2 cellular contexts compared by ENCODE assay signal in the genomic region with DNA sequence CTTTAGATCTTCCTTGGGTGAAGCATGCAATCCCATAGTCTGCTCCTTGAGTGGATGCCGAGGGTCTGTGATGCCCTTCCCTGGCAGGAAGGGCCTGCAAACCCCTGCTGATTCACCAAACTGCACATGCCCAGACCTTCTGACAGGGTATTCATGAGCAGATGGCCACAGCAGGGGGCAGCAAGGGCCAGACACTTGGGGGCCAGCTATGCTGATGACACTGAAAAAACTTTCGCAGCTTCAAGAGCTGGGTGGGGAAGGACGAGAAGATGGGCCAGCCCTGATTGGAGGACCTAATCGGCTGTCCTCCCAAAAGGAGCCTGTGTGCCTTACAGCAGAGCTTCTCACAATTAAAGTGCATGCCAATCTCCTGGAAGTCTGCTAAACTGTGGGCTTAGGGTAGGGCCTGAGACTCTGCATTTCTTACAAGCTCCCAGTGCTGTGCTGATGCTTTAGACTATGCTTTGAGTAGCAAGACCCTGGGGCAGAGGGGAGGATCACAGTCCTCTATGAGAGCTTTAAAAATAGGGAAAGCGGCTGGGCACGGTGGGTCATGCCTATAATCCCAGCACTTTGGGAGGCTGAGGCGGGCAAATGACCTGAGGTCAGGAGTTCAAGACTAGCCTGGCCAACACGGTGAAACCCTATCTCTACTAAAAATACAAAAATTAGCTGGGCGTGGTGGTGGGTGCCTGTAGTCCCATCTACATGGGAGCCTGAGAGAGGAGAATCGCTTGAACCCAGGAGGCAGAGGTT.
TF ChIP-seq lines count a peak whose summit lies in the region.

No MANE protein-coding gene starts in this region.

TF ChIP-seq in SK-N-SH, 30 proteins besides CTCF, POLR2A, EP300 and RAD21:
- TF ChIP-seq RCOR1 (IDR thresholded peaks at IDR 0.05; ENCODE audit: low read length) (no peak), NFIC (IDR thresholded peaks at IDR 0.05; ENCODE audit: borderline replicate concordance) (no peak), TEAD4 (IDR thresholded peaks at IDR 0.05; ENCODE audit: borderline replicate concordance, insufficient read depth) (no peak), JUND (IDR thresholded peaks at IDR 0.05) (no peak), NRF1 (IDR thresholded peaks at IDR 0.05; ENCODE audit: low read depth, low read length) (no peak)
- TF ChIP-seq, protein P1, sequence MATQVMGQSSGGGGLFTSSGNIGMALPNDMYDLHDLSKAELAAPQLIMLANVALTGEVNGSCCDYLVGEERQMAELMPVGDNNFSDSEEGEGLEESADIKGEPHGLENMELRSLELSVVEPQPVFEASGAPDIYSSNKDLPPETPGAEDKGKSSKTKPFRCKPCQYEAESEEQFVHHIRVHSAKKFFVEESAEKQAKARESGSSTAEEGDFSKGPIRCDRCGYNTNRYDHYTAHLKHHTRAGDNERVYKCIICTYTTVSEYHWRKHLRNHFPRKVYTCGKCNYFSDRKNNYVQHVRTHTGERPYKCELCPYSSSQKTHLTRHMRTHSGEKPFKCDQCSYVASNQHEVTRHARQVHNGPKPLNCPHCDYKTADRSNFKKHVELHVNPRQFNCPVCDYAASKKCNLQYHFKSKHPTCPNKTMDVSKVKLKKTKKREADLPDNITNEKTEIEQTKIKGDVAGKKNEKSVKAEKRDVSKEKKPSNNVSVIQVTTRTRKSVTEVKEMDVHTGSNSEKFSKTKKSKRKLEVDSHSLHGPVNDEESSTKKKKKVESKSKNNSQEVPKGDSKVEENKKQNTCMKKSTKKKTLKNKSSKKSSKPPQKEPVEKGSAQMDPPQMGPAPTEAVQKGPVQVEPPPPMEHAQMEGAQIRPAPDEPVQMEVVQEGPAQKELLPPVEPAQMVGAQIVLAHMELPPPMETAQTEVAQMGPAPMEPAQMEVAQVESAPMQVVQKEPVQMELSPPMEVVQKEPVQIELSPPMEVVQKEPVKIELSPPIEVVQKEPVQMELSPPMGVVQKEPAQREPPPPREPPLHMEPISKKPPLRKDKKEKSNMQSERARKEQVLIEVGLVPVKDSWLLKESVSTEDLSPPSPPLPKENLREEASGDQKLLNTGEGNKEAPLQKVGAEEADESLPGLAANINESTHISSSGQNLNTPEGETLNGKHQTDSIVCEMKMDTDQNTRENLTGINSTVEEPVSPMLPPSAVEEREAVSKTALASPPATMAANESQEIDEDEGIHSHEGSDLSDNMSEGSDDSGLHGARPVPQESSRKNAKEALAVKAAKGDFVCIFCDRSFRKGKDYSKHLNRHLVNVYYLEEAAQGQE (IDR thresholded peaks at IDR 0.05; ENCODE audit: low read depth, low read length) = no peak
TF ChIP-seq in SK-N-SH: peak in this region for 0.

TF ChIP-seq in SK-N-SH treated with all-trans-retinoic acid at 6 μM for 48 hours, 23 proteins besides CTCF, POLR2A, EP300 and RAD21:
- no peak for TF ChIP-seq TOX (CRISPR knock-in tag; IDR thresholded peaks at IDR 0.05; ENCODE audit: borderline replicate concordance)
- no peak for TF ChIP-seq ZNF565 (CRISPR knock-in tag; conservative IDR thresholded peaks at IDR 0.05; ENCODE audit: low read depth)
- no peak for TF ChIP-seq PPARA (CRISPR knock-in tag; IDR thresholded peaks at IDR 0.05; ENCODE audit: borderline replicate concordance)
- TF ChIP-seq BACH2 (CRISPR knock-in tag; IDR thresholded peaks at IDR 0.05; ENCODE audit: borderline replicate concordance) = no peak
- TF ChIP-seq, protein P2, sequence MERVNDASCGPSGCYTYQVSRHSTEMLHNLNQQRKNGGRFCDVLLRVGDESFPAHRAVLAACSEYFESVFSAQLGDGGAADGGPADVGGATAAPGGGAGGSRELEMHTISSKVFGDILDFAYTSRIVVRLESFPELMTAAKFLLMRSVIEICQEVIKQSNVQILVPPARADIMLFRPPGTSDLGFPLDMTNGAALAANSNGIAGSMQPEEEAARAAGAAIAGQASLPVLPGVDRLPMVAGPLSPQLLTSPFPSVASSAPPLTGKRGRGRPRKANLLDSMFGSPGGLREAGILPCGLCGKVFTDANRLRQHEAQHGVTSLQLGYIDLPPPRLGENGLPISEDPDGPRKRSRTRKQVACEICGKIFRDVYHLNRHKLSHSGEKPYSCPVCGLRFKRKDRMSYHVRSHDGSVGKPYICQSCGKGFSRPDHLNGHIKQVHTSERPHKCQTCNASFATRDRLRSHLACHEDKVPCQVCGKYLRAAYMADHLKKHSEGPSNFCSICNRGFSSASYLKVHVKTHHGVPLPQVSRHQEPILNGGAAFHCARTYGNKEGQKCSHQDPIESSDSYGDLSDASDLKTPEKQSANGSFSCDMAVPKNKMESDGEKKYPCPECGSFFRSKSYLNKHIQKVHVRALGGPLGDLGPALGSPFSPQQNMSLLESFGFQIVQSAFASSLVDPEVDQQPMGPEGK (CRISPR knock-in tag; IDR thresholded peaks at IDR 0.05; ENCODE audit: borderline replicate concordance) = no peak
- TF ChIP-seq TCF4 (CRISPR knock-in tag; IDR thresholded peaks at IDR 0.05; ENCODE audit: borderline replicate concordance) = no peak
- no peak for TF ChIP-seq ZFP30 (CRISPR knock-in tag; IDR thresholded peaks at IDR 0.05)
- no peak for TF ChIP-seq ZNF70 (CRISPR knock-in tag; IDR thresholded peaks at IDR 0.05)
- no peak for TF ChIP-seq OSR1 (CRISPR knock-in tag; IDR thresholded peaks at IDR 0.05)
- no peak for TF ChIP-seq ESRRG (CRISPR knock-in tag; IDR thresholded peaks at IDR 0.05)
